Comparison of ENCODE assay signal across 12 cellular contexts in genomic region chr3:43001094-43001553, GRCh38. TPM values are rescaled to one million over a fixed set of nuclear protein-coding genes. Genes with fewer than 3 reads are reported as not detected.
DNase-seq lines count a peak whose midpoint lies in the region; ATAC-seq and TF ChIP-seq lines count a peak whose summit lies in the region.
"Had no signal": no experiment of that assay in that cellular context is flagged by ENCODE, and none has a peak within 500 bp of the region (broad histone marks: within the 10 kb centered on the region; RNA-seq: fewer than 3 reads in every experiment).

No MANE protein-coding gene starts in this region.

- H3K4me1 ChIP-seq in heart right ventricle, result peaks cover 3 to 40% (median 20%) of the 10 kb centered on the region in 9 donors
- peaks cover 16% of the 10 kb centered on the region for H3K4me1 ChIP-seq in osteoblast (ENCODE audit: insufficient read depth, low read length)
- H3K4me1 ChIP-seq in HAP-1, result no peaks in the 10 kb centered on the region
- H3K4me1 ChIP-seq: BE2C had no signal

- peak; percentile 85 for DNase-seq in AG09319 (ENCODE audit: extremely low read depth, low read depth)
- peak; percentile 72 for DNase-seq in brain microvascular endothelial cell
- peak; percentile 67 to 85 for DNase-seq in heart right ventricle
- DNase-seq in osteoblast (ENCODE audit: insufficient read length, low spot score, missing footprints), result peak; percentile 84
- DNase-seq in RPMI8226, result no peak
- no peak for DNase-seq in DMS 273 (lab: John Stamatoyannopoulos, UW; ENCODE audit: unreplicated experiment)
- no peak for DNase-seq in HAP-1 (ENCODE audit: low spot score in 2 of 2)
- DNase-seq in stimulated activated CD4-positive, alpha-beta T cell treated with anti-CD3 and anti-CD28 coated beads, Interleukin-2, amount 100 ng/mL, for 24 hours, result no peak
- DNase-seq: BE2C; Kasumi-1; stimulated activated CD4-positive, alpha-beta T cell treated with anti-CD3 and anti-CD28 coated beads, Interleukin-15, amount 100 ng/mL, for 24 hours had no signal

- H4K20me1 ChIP-seq in osteoblast (ENCODE audit: insufficient read depth, low read length), result no peaks in the 10 kb centered on the region

- no peak for TF ChIP-seq CTCF in AG09319 (IDR thresholded peaks at IDR 0.05; ENCODE audit: low read depth, low read length)
- no peak for TF ChIP-seq CTCF in brain microvascular endothelial cell (IDR thresholded peaks at IDR 0.05; ENCODE audit: low read depth, low read length, missing control alignments)
- TF ChIP-seq CTCF in heart right ventricle (IDR thresholded peaks at IDR 0.05), result no peak
- no peak for TF ChIP-seq CTCF in osteoblast (IDR thresholded peaks at IDR 0.05; ENCODE audit: extremely low read depth, low read depth, low read length)

- no peaks in the 10 kb centered on the region for H3K79me2 ChIP-seq in osteoblast (ENCODE audit: insufficient read depth, low read length)

- H3K27me3 ChIP-seq in brain microvascular endothelial cell (replicated peaks) (no peaks in the 10 kb centered on the region), heart right ventricle (no peaks in the 10 kb centered on the region), osteoblast (ENCODE audit: insufficient read depth, low read length) (peaks cover 4% of the 10 kb centered on the region), HAP-1 (ENCODE audit: low read depth) (0 out of 2 replicates have a peak, but pooled peaks cover 4% of the 10 kb centered on the region)
- H3K27me3 ChIP-seq: BE2C had no signal

- intact Hi-C loops in heart right ventricle (cut with DNase I), result no loop called here

- H3K4me3 ChIP-seq in brain microvascular endothelial cell (ENCODE audit: low read depth, low read length) (no peak overlapping the region), heart right ventricle (no peak overlapping the region), osteoblast (ENCODE audit: insufficient read depth, low read length) (peak overlapping the region; percentile 9), HAP-1 (no peak overlapping the region)

- 33 to 43% methylated on average over 8 of the region's 8 CpGs for WGBS in heart right ventricle, 2 donors

- H2AFZ ChIP-seq in osteoblast (ENCODE audit: low read length), result peak overlapping the region; percentile 86

- no peak overlapping the region for H3K27ac ChIP-seq in brain microvascular endothelial cell
- peak overlapping the region in 8 of 10 donors; percentile 35 to 70 (median 50) for H3K27ac ChIP-seq in heart right ventricle
- peak overlapping the region; percentile 64 for H3K27ac ChIP-seq in osteoblast (ENCODE audit: low read depth, low read length)

- in situ Hi-C loops in brain microvascular endothelial cell (cut with HindIII; ENCODE audit: low pct_ligation_motif_present, low sequenced_read_pairs) (no loop called here), HAP-1 (cut with MboI; ENCODE audit: low sequenced_read_pairs) (no loop called here)

- peak overlapping the region; percentile 72 for H3K4me2 ChIP-seq in osteoblast (ENCODE audit: insufficient read depth, low read length)

- peak; percentile 92 to 96 (median 94) for ATAC-seq in heart right ventricle
- ATAC-seq: Panc1 had no signal

- H3K9me3 ChIP-seq in heart right ventricle (no peaks in the 10 kb centered on the region), osteoblast (ENCODE audit: low read depth, low read length) (no peaks in the 10 kb centered on the region), HAP-1 (no peaks in the 10 kb centered on the region)
- H3K9me3 ChIP-seq: BE2C had no signal

- H3K36me3 ChIP-seq in brain microvascular endothelial cell (replicated peaks), result no peaks in the 10 kb centered on the region
- no peaks in the 10 kb centered on the region for H3K36me3 ChIP-seq in heart right ventricle
- H3K36me3 ChIP-seq in osteoblast (ENCODE audit: insufficient read depth, low read length), result no peaks in the 10 kb centered on the region
- H3K36me3 ChIP-seq in HAP-1 (replicated peaks), result no peaks in the 10 kb centered on the region
- H3K36me3 ChIP-seq: BE2C had no signal

RNA-seq across cellular contexts. Expression of gene GASK1A, which starts 22.0 kb away (rescaled TPM):
- total RNA-seq in heart right ventricle (1 to 10 TPM in 3 of 10 donors, under 1 TPM in 7; 0.28 to 1.5 (median 0.66) TPM), osteoblast (0.72 and 0.88 TPM in 2 replicates)
- polyA plus RNA-seq in heart right ventricle, result under 1 TPM; 0.48 to 0.59 TPM

Comparison
In these comparisons a context has a peak if more than half of its experiments do, and no peak if none do; other contexts are left out.
1. DNase-seq: peak in AG09319 (single experiment), brain microvascular endothelial cell (single experiment), heart right ventricle (2 of 2) and osteoblast (single experiment); none in RPMI8226 (single experiment), DMS 273 (single experiment), HAP-1 (0 of 2) and stimulated activated CD4-positive, alpha-beta T cell treated with anti-CD3 and anti-CD28 coated beads, Interleukin-2, amount 100 ng/mL, for 24 hours (0 of 2).